Comparison of ENCODE assay signal across 8 cellular contexts in the genomic region with DNA sequence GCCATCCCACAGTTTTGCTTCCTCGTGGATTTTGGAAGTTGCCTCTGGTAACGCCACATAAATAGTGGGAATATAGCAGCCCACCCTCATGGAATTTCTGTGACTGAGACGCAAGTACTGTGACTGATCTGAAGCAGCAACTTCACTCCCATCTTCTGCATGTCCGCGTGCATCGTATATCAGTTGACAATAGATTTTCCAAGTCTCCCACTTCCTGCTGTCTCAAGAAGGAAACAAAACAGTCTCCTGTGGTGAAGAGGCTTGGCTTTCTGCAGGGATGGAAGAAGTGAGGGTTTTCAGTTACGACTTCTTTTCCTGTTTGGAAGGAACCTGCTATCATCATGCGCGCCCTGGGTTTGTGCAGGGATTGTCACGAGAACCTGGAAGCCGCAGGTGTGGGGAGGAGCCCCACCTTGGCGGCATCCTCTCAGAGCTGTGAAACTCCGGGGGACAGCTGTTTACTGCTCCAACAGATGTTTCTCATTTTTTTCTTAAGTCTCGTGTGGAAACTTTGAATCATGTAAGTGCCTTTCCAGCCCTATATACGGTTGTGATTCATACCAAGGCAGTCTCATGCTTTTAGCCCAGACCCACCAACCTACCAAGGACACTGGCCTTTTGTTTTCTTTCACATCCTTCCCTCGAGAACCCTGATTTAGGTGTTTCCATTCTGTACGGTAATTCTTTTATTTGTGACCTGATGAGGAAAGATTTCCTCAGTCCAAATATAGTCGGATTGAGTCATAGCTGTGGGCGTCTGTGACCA. TPM values are rescaled to one million over a fixed set of nuclear protein-coding genes. Genes with fewer than 3 reads are reported as not detected.
DNase-seq lines count a peak whose midpoint lies in the region; ATAC-seq and TF ChIP-seq lines count a peak whose summit lies in the region.

No MANE protein-coding gene starts in this region.

- peak overlapping the region; percentile 20 for H3K27ac ChIP-seq in osteoblast (ENCODE audit: low read depth, low read length)

- no peaks in the 10 kb centered on the region for H3K79me2 ChIP-seq in osteoblast (ENCODE audit: insufficient read depth, low read length)

- ATAC-seq in GM18870 (IDR thresholded peaks at IDR 0.05; ENCODE audit: unreplicated experiment), result no peak
- no peak for ATAC-seq in GM19324 (IDR thresholded peaks at IDR 0.05; ENCODE audit: low FRiP score, unreplicated experiment)
- ATAC-seq in GM21529 (IDR thresholded peaks at IDR 0.05; ENCODE audit: unreplicated experiment), result no peak

- no peaks in the 10 kb centered on the region for H3K9me3 ChIP-seq in osteoblast (ENCODE audit: low read depth, low read length)

- DNase-seq in AG20443 (ENCODE audit: low spot score), result peak; percentile 70
- DNase-seq in NOMO-1 treated with DMSO at 0.1 percent for 48 hours (lab: John Stamatoyannopoulos, UW; ENCODE audit: unreplicated experiment), result peak; percentile 45
- DNase-seq in amniotic epithelial cell (ENCODE audit: low read depth), result peak; percentile 69
- no peak for DNase-seq in osteoblast (ENCODE audit: insufficient read length, low spot score, missing footprints)
- DNase-seq in NCI-H2227 treated with DMSO at 0.1 percent for 48 hours (lab: John Stamatoyannopoulos, UW), result no peak

- no peaks in the 10 kb centered on the region for H4K20me1 ChIP-seq in osteoblast (ENCODE audit: insufficient read depth, low read length)

- no peak for TF ChIP-seq CTCF in osteoblast (IDR thresholded peaks at IDR 0.05; ENCODE audit: extremely low read depth, low read depth, low read length)

- peak overlapping the region; percentile 38 for H2AFZ ChIP-seq in osteoblast (ENCODE audit: low read length)

- H3K4me2 ChIP-seq in osteoblast (ENCODE audit: insufficient read depth, low read length), result peak overlapping the region; percentile 62

- no peaks in the 10 kb centered on the region for H3K36me3 ChIP-seq in osteoblast (ENCODE audit: insufficient read depth, low read length)

- H3K4me3 ChIP-seq in osteoblast (ENCODE audit: insufficient read depth, low read length), result peak overlapping the region; percentile 16

- no peaks in the 10 kb centered on the region for H3K27me3 ChIP-seq in osteoblast (ENCODE audit: insufficient read depth, low read length)

- peaks cover 23% of the 10 kb centered on the region for H3K4me1 ChIP-seq in osteoblast (ENCODE audit: insufficient read depth, low read length)

RNA-seq across cellular contexts. Expression of a gene that starts 57.5 kb away (rescaled TPM):
- total RNA-seq in osteoblast, result 190 and 220 TPM in 2 replicates

Comparison
In these comparisons a context has a peak if more than half of its experiments do, and no peak if none do; other contexts are left out.
1. DNase-seq: peak in AG20443 (single experiment), NOMO-1 treated with DMSO at 0.1 percent for 48 hours (single experiment) and amniotic epithelial cell (single experiment); none in osteoblast (single experiment) and NCI-H2227 treated with DMSO at 0.1 percent for 48 hours (single experiment).